ENCODE assay signal across 9 cellular contexts in the genomic region with DNA sequence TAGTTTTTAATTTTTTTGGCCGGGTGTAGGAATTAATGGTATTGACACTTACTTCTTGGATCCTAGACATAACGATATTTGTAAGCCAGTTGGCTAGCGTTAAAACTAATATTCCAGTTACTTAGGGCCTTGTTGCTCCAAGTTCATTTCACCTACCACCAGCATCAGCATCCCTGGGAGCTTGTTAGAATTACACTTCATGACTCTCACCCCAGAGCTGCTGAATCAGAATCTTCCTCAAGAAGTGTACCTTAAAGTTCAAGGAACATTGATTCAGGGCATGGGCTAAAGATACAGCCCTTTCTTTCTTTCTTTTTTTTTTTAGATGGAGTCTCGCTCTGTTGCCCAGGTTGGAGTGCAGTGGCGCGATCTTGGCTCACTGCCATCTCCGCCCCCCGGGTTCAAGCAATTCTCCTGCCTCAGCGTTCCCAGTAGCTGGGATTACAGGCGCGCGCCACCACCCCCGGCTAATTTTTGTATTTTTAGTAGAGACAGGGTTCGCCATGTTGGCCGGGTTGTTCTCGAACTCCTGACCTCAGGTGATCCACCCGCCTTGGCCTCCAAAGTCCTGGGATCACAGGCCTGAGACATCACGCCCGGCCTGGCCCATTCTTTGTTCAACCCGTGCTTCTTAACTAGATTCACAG. TPM values are rescaled to one million over a fixed set of nuclear protein-coding genes. Genes with fewer than 3 reads are reported as not detected.
DNase-seq lines count a peak whose midpoint lies in the region; ATAC-seq, FAIRE-seq and TF ChIP-seq lines count a peak whose summit lies in the region.
"Had no signal": no experiment of that assay in that cellular context is flagged by ENCODE, and none has a peak within 500 bp of the region (broad histone marks: within the 10 kb centered on the region; RNA-seq: fewer than 3 reads in every experiment).

No MANE protein-coding gene starts in this region.

- intact Hi-C loops in Calu3 (cut with micrococcal nuclease; ENCODE audit: unreplicated experiment) = loop anchor here (5.0 kb wide), 1 partner anchor 281 kb away; no protein-coding TSS in a partner anchor
- intact Hi-C loops in K562 (cut with micrococcal nuclease) = no loop called here

- no peak overlapping the region for H3K4ac ChIP-seq in neuronal stem cell (ENCODE audit: low read length)

- no peaks in the 10 kb centered on the region for H4K20me1 ChIP-seq in KMS-11 (ENCODE audit: insufficient read depth)
- no peaks in the 10 kb centered on the region for H4K20me1 ChIP-seq in K562 (replicated peaks; ENCODE audit: control insufficient read depth, insufficient read depth, low read length)

- no TSS peak for BruUV-seq in Calu3 (replicated peaks; lab: Mats Ljungman, UMichigan)
- no TSS peak for BruUV-seq in K562 (replicated peaks; lab: Mats Ljungman, UMichigan)

- H3K36me3 Mint-ChIP-seq in Calu3 (ENCODE audit: insufficient read depth, unreplicated experiment) = peaks cover 35% of the 10 kb centered on the region
- H3K36me3 Mint-ChIP-seq in natural killer cell treated with Interleukin-12 subunit alpha and Interleukin-12 subunit beta and Interleukin-15 and Interleukin-18, amount 100 ng/mL, for 72 hours = no peaks in the 10 kb centered on the region

- H2AFZ ChIP-seq in KMS-11 (ENCODE audit: low read depth) (no peak overlapping the region), K562 (ENCODE audit: low read depth, low read length) (peak overlapping the region; percentile 15; the same call in 1 of the 2 replicates), neuronal stem cell (ENCODE audit: low read length) (no peak overlapping the region)

- CTCF ChIA-PET in Calu3 (lab: Charles Lee) = no interaction called here
- CTCF ChIA-PET in K562 (lab: Yijun Ruan, JAX; ENCODE audit: low intra/inter-chr PET ratio) = no interaction called here

- no peak overlapping the region for H4K8ac ChIP-seq in neuronal stem cell (ENCODE audit: low read depth, low read length)

- H3K23ac ChIP-seq in neuronal stem cell (ENCODE audit: low read depth, low read length, poor library complexity) = no peak overlapping the region

- H2BK15ac ChIP-seq in neuronal stem cell (ENCODE audit: low read length) = no peak overlapping the region

- no peak overlapping the region for H2BK5ac ChIP-seq in neuronal stem cell (ENCODE audit: low read length)

- H3K27me3 Mint-ChIP-seq in Calu3 (ENCODE audit: unreplicated experiment) = no peaks in the 10 kb centered on the region
- no peaks in the 10 kb centered on the region for H3K27me3 Mint-ChIP-seq in natural killer cell treated with Interleukin-12 subunit alpha and Interleukin-12 subunit beta and Interleukin-15 and Interleukin-18, amount 100 ng/mL, for 72 hours

- no peak overlapping the region for H3K14ac ChIP-seq in neuronal stem cell (ENCODE audit: low read length)

- ATAC-seq in K562 = no peak
- ATAC-seq in natural killer cell treated with Interleukin-12 subunit alpha and Interleukin-12 subunit beta and Interleukin-15 and Interleukin-18, amount 100 ng/mL, for 72 hours = no peak

- no peak overlapping the region for H3K18ac ChIP-seq in neuronal stem cell (ENCODE audit: low read length)

- TF ChIP-seq EP300 in K562 (IDR thresholded peaks at IDR 0.05; ENCODE audit: low read length) = no peak

- H3K9me1 ChIP-seq in K562 (ENCODE audit: control insufficient read depth, insufficient read depth, low read length) = no peaks in the 10 kb centered on the region

- no peaks in the 10 kb centered on the region for H3K27me3 ChIP-seq in KMS-11 (ENCODE audit: insufficient read depth, low read depth)
- no peaks in the 10 kb centered on the region for H3K27me3 ChIP-seq in K562 (ENCODE audit: control insufficient read depth in 2 of 2, insufficient read depth in 2 of 2, low read length in 2 of 2)
- H3K27me3 ChIP-seq in neuronal stem cell (ENCODE audit: control insufficient read depth in 3 of 3, insufficient read depth in 3 of 3, low read depth in 1 of 3, low read length in 3 of 3) = no peaks in the 10 kb centered on the region

- H3K36me3 ChIP-seq in KMS-11 (ENCODE audit: insufficient read depth) (no peaks in the 10 kb centered on the region), K562 (ENCODE audit: control insufficient read depth, insufficient read depth, low read length) (peaks cover 8% of the 10 kb centered on the region; the same call in 1 of the 3 replicates), neuronal stem cell (replicated peaks in 1 of 2; ENCODE audit: control insufficient read depth in 2 of 2, insufficient read depth in 2 of 2, low read length in 2 of 2) (peaks cover 0 to 5% of the 10 kb centered on the region in 2 donors)

- H2BK120ac ChIP-seq in neuronal stem cell (ENCODE audit: low read depth, low read length) = no peak overlapping the region

- FAIRE-seq in K562 (lab: Jason Lieb, UNC) = no peak
- FAIRE-seq: bronchial epithelial cell had no signal

- no peak for TF ChIP-seq CTCF in Calu3 (IDR thresholded peaks at IDR 0.05; ENCODE audit: unreplicated experiment)
- TF ChIP-seq CTCF in KMS-11 (conservative IDR thresholded peaks at IDR 0.05; ENCODE audit: low read depth, low read length) = no peak
- TF ChIP-seq CTCF in K562 (IDR thresholded peaks at IDR 0.05 in 2 of 3, conservative IDR thresholded peaks at IDR 0.05 in 1 of 3; ENCODE audit: insufficient read depth in 2 of 3, low read depth in 1 of 3, low read length in 3 of 3) = no peak

- DNase-seq in Calu3 (no peak), K562 (ENCODE audit: extremely low read depth in 1 of 4, low spot score in 3 of 4) (no peak), activated gamma-delta T cell (lab: John Stamatoyannopoulos, UW) (no peak), Ammon's horn (ENCODE audit: low spot score) (no peak), neuronal stem cell (ENCODE audit: low spot score) (no peak), SK-N-DZ (ENCODE audit: low spot score) (no peak)
- DNase-seq in natural killer cell treated with Interleukin-12 subunit alpha and Interleukin-12 subunit beta and Interleukin-15 and Interleukin-18, amount 100 ng/mL, for 72 hours (ENCODE audit: low spot score) = no peak

- H3K4me3 ChIP-seq in KMS-11 (IDR thresholded peaks at IDR 0.05; ENCODE audit: insufficient read depth, low read depth, low read length) (no peak overlapping the region), K562 (peak overlapping the region; percentile 73), neuronal stem cell (ENCODE audit: low read length in 2 of 2) (peak overlapping the region in 1 of 2 donors; percentile 94)

- H2AK5ac ChIP-seq in neuronal stem cell (ENCODE audit: low read depth, low read length) = no peak overlapping the region

- H3K27ac ChIP-seq in KMS-11 (peak overlapping the region; percentile 89), K562 (ENCODE audit: extremely low read depth, low read depth, low read length) (peak overlapping the region; percentile 88), neuronal stem cell (replicated peaks; ENCODE audit: low read length) (no peak overlapping the region)

- no peak for TF ChIP-seq RAD21 in K562 (CRISPR knock-in tag; conservative IDR thresholded peaks at IDR 0.05 in 1 of 2, IDR thresholded peaks at IDR 0.05 in 1 of 2)

- H3K4me2 ChIP-seq in KMS-11 (peak overlapping the region; percentile 31), K562 (ENCODE audit: insufficient read depth, low read length) (peak overlapping the region; percentile 95), neuronal stem cell (ENCODE audit: insufficient read depth, low read length, poor library complexity, severe bottlenecking) (no peak overlapping the region)

- peaks cover 9% of the 10 kb centered on the region for H3K79me1 ChIP-seq in neuronal stem cell (ENCODE audit: low read depth, low read length)

- no peaks in the 10 kb centered on the region for H3K9me3 ChIP-seq in K562 (replicated peaks; ENCODE audit: control insufficient read depth, insufficient read depth, low read depth, low read length)
- H3K9me3 ChIP-seq in neuronal stem cell (replicated peaks in 1 of 2; ENCODE audit: control insufficient read depth in 2 of 2, insufficient read depth in 1 of 2, low read depth in 1 of 2, low read length in 2 of 2) = no peaks in the 10 kb centered on the region

- POLR2A ChIA-PET in K562 (lab: Yijun Ruan, JAX) = interaction anchor here (0.6 kb wide), 1 partner anchor 168 kb away, joined by 3 read pairs; no protein-coding TSS in a partner anchor

- 33% methylated on average over 15 of the region's 20 CpGs for WGBS in K562 (ENCODE audit: insufficient coverage, low coverage, missing lambda C conversion rate)
- WGBS in neuronal stem cell (ENCODE audit: extremely low coverage in 2 of 2, insufficient read length in 2 of 2, insufficient replicate concordance in 1 of 2), 2 donors = no CpG with 5 or more reads among the region's 20 CpGs

- H3K4me1 ChIP-seq in KMS-11 (ENCODE audit: low read depth, poor library complexity, severe bottlenecking) (peaks cover 13% of the 10 kb centered on the region), K562 (replicated peaks in 1 of 2; ENCODE audit: control insufficient read depth in 2 of 2, insufficient read depth in 2 of 2, low read length in 2 of 2) (peaks cover 12 to 16% of the 10 kb centered on the region in 2 experiments; a peak in 4 of 5 replicates), neuronal stem cell (ENCODE audit: control insufficient read depth in 2 of 2, insufficient read depth in 1 of 2, low read depth in 1 of 2, low read length in 2 of 2) (peaks cover 0 to 8% of the 10 kb centered on the region in 2 donors)

- peak overlapping the region; percentile 78 for H3K27ac Mint-ChIP-seq in Calu3 (ENCODE audit: unreplicated experiment)
- peak overlapping the region; percentile 87 to 97 for H3K27ac Mint-ChIP-seq in natural killer cell treated with Interleukin-12 subunit alpha and Interleukin-12 subunit beta and Interleukin-15 and Interleukin-18, amount 100 ng/mL, for 72 hours

- no peaks in the 10 kb centered on the region for H3K9me3 Mint-ChIP-seq in Calu3 (ENCODE audit: low read depth, unreplicated experiment)
- no peaks in the 10 kb centered on the region for H3K9me3 Mint-ChIP-seq in natural killer cell treated with Interleukin-12 subunit alpha and Interleukin-12 subunit beta and Interleukin-15 and Interleukin-18, amount 100 ng/mL, for 72 hours

- no peak for TF ChIP-seq POLR2A in K562 (conservative IDR thresholded peaks at IDR 0.05)

- H3K4me3 Mint-ChIP-seq in Calu3 (ENCODE audit: low read depth, unreplicated experiment) = peak overlapping the region; percentile 90
- peak overlapping the region; percentile 89 for H3K4me3 Mint-ChIP-seq in natural killer cell treated with Interleukin-12 subunit alpha and Interleukin-12 subunit beta and Interleukin-15 and Interleukin-18, amount 100 ng/mL, for 72 hours

- in situ Hi-C loops in K562 (cut with MboI) = no loop called here

- H3K4me1 Mint-ChIP-seq in Calu3 (ENCODE audit: low read depth, unreplicated experiment) = peaks cover 19% of the 10 kb centered on the region
- H3K4me1 Mint-ChIP-seq in natural killer cell treated with Interleukin-12 subunit alpha and Interleukin-12 subunit beta and Interleukin-15 and Interleukin-18, amount 100 ng/mL, for 72 hours (ENCODE audit: low read depth in 2 of 2) = peaks cover 14 to 31% of the 10 kb centered on the region in 2 donors

- H2BK12ac ChIP-seq in neuronal stem cell (ENCODE audit: low read length) = no peak overlapping the region

- H3K9ac ChIP-seq in KMS-11 (peak overlapping the region; percentile 94; the same call in 1 of the 2 replicates), K562 (ENCODE audit: insufficient read depth in 1 of 2, low read depth in 2 of 2, low read length in 2 of 2) (peak overlapping the region; percentile 74 to 85), neuronal stem cell (ENCODE audit: low read depth, low read length, poor library complexity) (no peak overlapping the region)

- peaks cover 14% of the 10 kb centered on the region; the same call in 1 of the 2 replicates for H3K79me2 ChIP-seq in KMS-11 (ENCODE audit: insufficient read depth, low read depth)
- H3K79me2 ChIP-seq in K562 (ENCODE audit: control insufficient read depth, insufficient read depth, low read length) = peaks cover 61% of the 10 kb centered on the region

- no peak overlapping the region for H4K91ac ChIP-seq in neuronal stem cell (ENCODE audit: low read depth, low read length, poor library complexity)

RNA-seq across cellular contexts. Expression of a gene that starts 1.1 kb away (rescaled TPM):
- total RNA-seq in Calu3 (2022) (5.4 and 6.4 TPM in 2 replicates), K562 (2014; rRNA removed) (2.8 and 2.9 TPM in 2 replicates), K562 (2014; rRNA removed; fragmentation: Illumina TruSeq; extraction: Trizol) (5.1 and 5.5 TPM in 2 replicates), K562 (2015; rRNA removed; fragmentation: Illumina TruSeq; extraction: Trizol) (4.4 and 5.4 TPM in 2 replicates), K562 (2021) (4.1 and 4.6 TPM in 2 replicates)
- 2.6 and 8.5 TPM in 2 replicates for total RNA-seq in K562 (2011; cell fraction: chromatin; rRNA removed; ENCODE audit: low replicate concordance)
- total RNA-seq in K562 (2011; cell fraction: nucleolus; rRNA removed) = 2.2 and 2.8 TPM in 2 replicates
- total RNA-seq in K562 (2011; cell fraction: nucleoplasm; rRNA removed) = 5.3 and 7.3 TPM in 2 replicates
- polyA plus RNA-seq in K562 (2011; rRNA removed) (2.5 and 3.2 TPM in 2 replicates), K562 (2014; fragmentation: Illumina TruSeq; extraction: Trizol) (2.2 and 2.9 TPM in 2 replicates), K562 (2014; fragmentation: Nextera tagmentation; extraction: Ambion mirVana) (1 to 10 TPM; 3.5 to 5.9 TPM), K562 (2014; rRNA removed) (1.4 and 1.5 TPM in 2 replicates)
- polyA plus RNA-seq in K562 (2011; cell fraction: cytosol; rRNA removed) = 1.3 and 2.3 TPM in 2 replicates
- 2.6 and 4.0 TPM in 2 replicates for polyA plus RNA-seq in K562 (2011; cell fraction: nucleus; rRNA removed)
- 1.8 and 2.1 TPM in 2 replicates for polyA plus RNA-seq in K562 (2012)
- polyA minus RNA-seq in K562 (2011; rRNA and poly(A)+ RNA removed) = 8.3 and 10.2 TPM in 2 replicates
- 5.1 and 5.4 TPM in 2 replicates for polyA minus RNA-seq in K562 (2011; cell fraction: cytosol; rRNA and poly(A)+ RNA removed)
- 2.3 and 6.3 TPM in 2 replicates for polyA minus RNA-seq in K562 (2011; cell fraction: nucleus; rRNA and poly(A)+ RNA removed)
- total RNA-seq in natural killer cell treated with Interleukin-12 subunit alpha and Interleukin-12 subunit beta and Interleukin-15 and Interleukin-18, amount 100 ng/mL, for 72 hours = 1 to 10 TPM; 3.2 to 4.9 TPM
- 3.3 TPM for polyA plus RNA-seq in neuronal stem cell (2013, experiment 1 of 2)
- 3.3 TPM for polyA plus RNA-seq in neuronal stem cell (2013, experiment 2 of 2)
- polyA plus RNA-seq in SK-N-DZ (2014; cell fraction: cytosol; rRNA removed) = 3.0 and 3.2 TPM in 2 replicates
- polyA plus RNA-seq in SK-N-DZ (2014; cell fraction: nucleus; rRNA removed) = 3.5 and 4.8 TPM in 2 replicates

RNA-seq across cellular contexts. Expression of a gene that starts 2.2 kb away (rescaled TPM):
- total RNA-seq in Calu3 (2022) (11.6 and 12.1 TPM in 2 replicates), K562 (2014; rRNA removed) (6.4 and 6.8 TPM in 2 replicates), K562 (2014; rRNA removed; fragmentation: Illumina TruSeq; extraction: Trizol) (14.6 and 16.0 TPM in 2 replicates), K562 (2015; rRNA removed; fragmentation: Illumina TruSeq; extraction: Trizol) (10.9 and 11.3 TPM in 2 replicates), K562 (2021) (11.2 and 13.2 TPM in 2 replicates)
- 5.3 and 12.6 TPM in 2 replicates for total RNA-seq in K562 (2011; cell fraction: chromatin; rRNA removed; ENCODE audit: low replicate concordance)
- total RNA-seq in K562 (2011; cell fraction: nucleolus; rRNA removed) = 2.5 and 3.2 TPM in 2 replicates
- total RNA-seq in K562 (2011; cell fraction: nucleoplasm; rRNA removed) = 9.2 and 16.5 TPM in 2 replicates
- polyA plus RNA-seq in K562 (2011; rRNA removed) (26.8 and 36.6 TPM in 2 replicates), K562 (2014; fragmentation: Illumina TruSeq; extraction: Trizol) (13.2 and 17.7 TPM in 2 replicates), K562 (2014; fragmentation: Nextera tagmentation; extraction: Ambion mirVana) (10 to 100 TPM in 1 of 2 experiments, 1 to 10 TPM in 1; 7.7 to 12.0 TPM), K562 (2014; rRNA removed) (13.5 and 14.8 TPM in 2 replicates)
- 5.7 and 15.9 TPM in 2 replicates for polyA plus RNA-seq in K562 (2011; cell fraction: cytosol; rRNA removed)
- 8.2 and 16.8 TPM in 2 replicates for polyA plus RNA-seq in K562 (2011; cell fraction: nucleus; rRNA removed)
- 10.7 and 16.5 TPM in 2 replicates for polyA plus RNA-seq in K562 (2012)
- polyA minus RNA-seq in K562 (2011; rRNA and poly(A)+ RNA removed) = 16.3 and 26.2 TPM in 2 replicates
- 5.6 and 5.9 TPM in 2 replicates for polyA minus RNA-seq in K562 (2011; cell fraction: cytosol; rRNA and poly(A)+ RNA removed)
- polyA minus RNA-seq in K562 (2011; cell fraction: nucleus; rRNA and poly(A)+ RNA removed) = 2.8 and 10.9 TPM in 2 replicates
- 1 to 10 TPM; 5.6 to 5.7 TPM for total RNA-seq in natural killer cell treated with Interleukin-12 subunit alpha and Interleukin-12 subunit beta and Interleukin-15 and Interleukin-18, amount 100 ng/mL, for 72 hours
- polyA plus RNA-seq in neuronal stem cell (2013, experiment 1 of 2) = 31.2 TPM
- 31.1 TPM for polyA plus RNA-seq in neuronal stem cell (2013, experiment 2 of 2)
- polyA plus RNA-seq in SK-N-DZ (2014; cell fraction: cytosol; rRNA removed) = 14.1 and 19.9 TPM in 2 replicates
- 12.3 and 16.0 TPM in 2 replicates for polyA plus RNA-seq in SK-N-DZ (2014; cell fraction: nucleus; rRNA removed)
